Comparison of ENCODE assay signal across 29 cellular contexts in genomic region chr10:2067015-2067414, GRCh38.
"Had no signal": no experiment of that assay in that cellular context is flagged by ENCODE, and none has a peak within 500 bp of the region (broad histone marks: within the 10 kb centered on the region; RNA-seq: fewer than 3 reads in every experiment).

No MANE protein-coding gene starts in this region.

- H3K4me1 ChIP-seq: stomach, suprapubic skin, testis, thyroid gland, tibial artery, tibial nerve, transverse colon, upper lobe of left lung, upper lobe of right lung, uterus, vagina had no signal

- H3K4me3 Mint-ChIP-seq: stimulated activated effector memory CD8-positive, alpha-beta T cell treated with anti-CD3 and anti-CD28 coated beads, Interleukin-12 subunit alpha, Interleukin-12 subunit beta, amount 100 ng/mL, for 72 hours; stimulated activated memory B cell treated with anti-CD40 and anti-IgM and Interleukin-4, amounts not matched to agents 10 μg/mL and 1 μg/mL and 100 μg/mL, for 72 hours; stimulated activated naive B cell treated with anti-CD40 and anti-IgM and Interleukin-4, amounts not matched to agents 10 μg/mL and 1 μg/mL and 100 μg/mL, for 72 hours; stimulated activated naive CD8-positive, alpha-beta T cell treated with anti-CD3 and anti-CD28 coated beads, Interleukin-15, amount 100 ng/mL, for 72 hours; stimulated activated naive CD8-positive, alpha-beta T cell treated with anti-CD3 and anti-CD28 coated beads, Interleukin-15, Interleukin-2, amounts not matched to agents 100 ng/mL and 50 ng/mL, for 24 hours; type B pancreatic cell had no signal

- H3K27me3 Mint-ChIP-seq: stimulated activated naive CD8-positive, alpha-beta T cell treated with anti-CD3 and anti-CD28 coated beads, Interleukin-15, amount 100 ng/mL, for 72 hours; stimulated activated naive CD8-positive, alpha-beta T cell treated with anti-CD3 and anti-CD28 coated beads, Interleukin-15, Interleukin-2, amounts not matched to agents 100 ng/mL and 50 ng/mL, for 24 hours; type B pancreatic cell had no signal

- H3K36me3 ChIP-seq: stomach, suprapubic skin, thoracic aorta, thyroid gland, tibial artery, tibial nerve, transverse colon, upper lobe of left lung, upper lobe of right lung, uterus, vagina had no signal

- H3K4me3 ChIP-seq: stomach, suprapubic skin, testis, thoracic aorta, thyroid gland, tibial artery, tibial nerve, transverse colon, upper lobe of left lung, upper lobe of right lung, uterus, vagina had no signal

- H3K4me1 Mint-ChIP-seq: stimulated activated effector memory CD8-positive, alpha-beta T cell treated with anti-CD3 and anti-CD28 coated beads, Interleukin-12 subunit alpha, Interleukin-12 subunit beta, amount 100 ng/mL, for 72 hours; stimulated activated memory B cell treated with anti-CD40 and anti-IgM and Interleukin-4, amounts not matched to agents 10 μg/mL and 1 μg/mL and 100 μg/mL, for 72 hours; stimulated activated naive B cell treated with anti-CD40 and anti-IgM and Interleukin-4, amounts not matched to agents 10 μg/mL and 1 μg/mL and 100 μg/mL, for 72 hours; stimulated activated naive CD8-positive, alpha-beta T cell treated with anti-CD3 and anti-CD28 coated beads, Interleukin-15, amount 100 ng/mL, for 72 hours had no signal

- FAIRE-seq: urothelium cell line had no signal

- H3K36me3 Mint-ChIP-seq: stimulated activated effector memory CD8-positive, alpha-beta T cell treated with anti-CD3 and anti-CD28 coated beads, Interleukin-12 subunit alpha, Interleukin-12 subunit beta, amount 100 ng/mL, for 72 hours; stimulated activated memory B cell treated with anti-CD40 and anti-IgM and Interleukin-4, amounts not matched to agents 10 μg/mL and 1 μg/mL and 100 μg/mL, for 72 hours; type B pancreatic cell had no signal

- ATAC-seq: stimulated activated effector memory CD8-positive, alpha-beta T cell treated with anti-CD3 and anti-CD28 coated beads, Interleukin-12 subunit alpha, Interleukin-12 subunit beta, amount 100 ng/mL, for 72 hours; stimulated activated memory B cell treated with anti-CD40 and anti-IgM and Interleukin-4, amounts not matched to agents 10 μg/mL and 1 μg/mL and 100 μg/mL, for 72 hours; stimulated activated naive B cell treated with anti-CD40 and anti-IgM and Interleukin-4, amounts not matched to agents 10 μg/mL and 1 μg/mL and 100 μg/mL, for 72 hours; stimulated activated naive CD8-positive, alpha-beta T cell treated with anti-CD3 and anti-CD28 coated beads, Interleukin-15, amount 100 ng/mL, for 72 hours; stimulated activated naive CD8-positive, alpha-beta T cell treated with anti-CD3 and anti-CD28 coated beads, Interleukin-15, Interleukin-2, amounts not matched to agents 100 U/mL and 50 U/mL, for 24 hours; upper lobe of right lung had no signal

- H3K27ac ChIP-seq: stomach, suprapubic skin, testis, thoracic aorta, thyroid gland, tibial artery, tibial nerve, transverse colon, upper lobe of left lung, upper lobe of right lung, uterus, vagina had no signal

- H3K27ac Mint-ChIP-seq: stimulated activated effector memory CD8-positive, alpha-beta T cell treated with anti-CD3 and anti-CD28 coated beads, Interleukin-12 subunit alpha, Interleukin-12 subunit beta, amount 100 ng/mL, for 72 hours; stimulated activated memory B cell treated with anti-CD40 and anti-IgM and Interleukin-4, amounts not matched to agents 10 μg/mL and 1 μg/mL and 100 μg/mL, for 72 hours; stimulated activated naive B cell treated with anti-CD40 and anti-IgM and Interleukin-4, amounts not matched to agents 10 μg/mL and 1 μg/mL and 100 μg/mL, for 72 hours; stimulated activated naive CD8-positive, alpha-beta T cell treated with anti-CD3 and anti-CD28 coated beads, Interleukin-15, amount 100 ng/mL, for 72 hours; stimulated activated naive CD8-positive, alpha-beta T cell treated with anti-CD3 and anti-CD28 coated beads, Interleukin-15, Interleukin-2, amounts not matched to agents 100 ng/mL and 50 ng/mL, for 24 hours; type B pancreatic cell had no signal

- H3K27me3 ChIP-seq: stomach, suprapubic skin, testis, thyroid gland, tibial artery, tibial nerve, transverse colon, upper lobe of left lung, upper lobe of right lung, uterus, vagina had no signal

- DNase-seq: stimulated activated CD4-positive, alpha-beta T cell treated with anti-CD3 and anti-CD28 coated beads, Interleukin-2, amount 100 ng/mL, for 48 hours; stimulated activated CD4-positive, alpha-beta T cell treated with anti-CD3 and anti-CD28 coated beads, Interleukin-4, amount 100 ng/mL, for 1 hour; stimulated activated CD4-positive, alpha-beta T cell treated with anti-CD3 and anti-CD28 coated beads, Interleukin-4, amount 100 ng/mL, for 24 hours; stimulated activated CD4-positive, alpha-beta T cell treated with anti-CD3 and anti-CD28 coated beads, Interleukin-4, amount 100 ng/mL, for 4 hours; stimulated activated CD8-positive, alpha-beta memory T cell treated with anti-CD3 and anti-CD28 coated beads, Interleukin-4, amount 100 ng/mL, for 48 hours; stimulated activated naive B cell treated with anti-CD40 and anti-IgM and Interleukin-4, amounts not matched to agents 10 μg/mL and 1 μg/mL and 100 μg/mL, for 72 hours; stimulated activated naive CD4-positive, alpha-beta T cell; stimulated activated naive CD4-positive, alpha-beta T cell treated with Interleukin-2 at 50 U/mL for 16 hours; stimulated activated naive CD8-positive, alpha-beta T cell treated with anti-CD3 and anti-CD28 coated beads, Interleukin-15, amount 100 ng/mL, for 72 hours; stimulated activated naive CD8-positive, alpha-beta T cell treated with anti-CD3 and anti-CD28 coated beads, Interleukin-15, Interleukin-2, amounts not matched to agents 100 U/mL and 50 U/mL, for 24 hours; stomach; substantia nigra; testis; thyroid gland; tibial artery; transverse colon; trophoblast cell; upper lobe of left lung; upper lobe of right lung; uterus had no signal

- H3K9me3 ChIP-seq: suprapubic skin, testis, thoracic aorta, thyroid gland, tibial artery, upper lobe of right lung, uterus, vagina had no signal
